Comparison of ENCODE assay signal across 25 cellular contexts in the genomic region with DNA sequence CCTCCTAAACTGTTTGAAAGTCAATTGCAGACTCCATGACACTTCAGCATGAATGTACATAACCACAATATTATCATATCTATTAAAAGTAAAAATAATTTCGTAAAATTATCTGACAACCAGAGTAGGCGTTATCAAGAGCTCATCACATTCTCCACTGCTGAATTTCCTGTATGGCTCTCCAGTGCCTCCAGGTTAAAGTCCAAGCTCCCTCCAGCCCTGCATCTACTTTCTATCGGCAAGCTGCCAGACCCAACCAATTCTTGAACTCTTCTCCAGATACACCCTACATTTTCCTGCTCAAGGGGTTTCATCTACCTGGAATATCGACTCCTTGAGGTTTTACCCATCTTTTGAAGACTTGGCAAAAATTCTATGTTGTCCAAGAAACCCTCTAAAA.
"Had no signal": no experiment of that assay in that cellular context is flagged by ENCODE, and none has a peak within 500 bp of the region (broad histone marks: within the 10 kb centered on the region; RNA-seq: fewer than 3 reads in every experiment).

No MANE protein-coding gene starts in this region.

- H3K4me3 Mint-ChIP-seq: activated CD8-positive, alpha-beta T cell treated with anti-CD3 and anti-CD28 coated beads for 36 hours; activated T-cell treated with anti-CD3 and anti-CD28 coated beads, Interleukin-2, amount 50 U/mL, for 72 hours; brain; central memory CD8-positive, alpha-beta T cell had no signal

- DNase-seq: activated CD4-positive, CD25-positive, alpha-beta regulatory T cell; activated CD8-positive, alpha-beta memory T cell treated with anti-CD3 and anti-CD28 coated beads, Interleukin-2, amount 50 U/mL, for 4 hours; activated CD8-positive, alpha-beta T cell treated with anti-CD3 and anti-CD28 coated beads for 36 hours; activated naive CD4-positive, alpha-beta T cell treated with anti-CD3 and anti-CD28 coated beads, Interleukin-2, amount 50 U/mL, for 16 hours; activated T-cell treated with anti-CD3 and anti-CD28 coated beads, Interleukin-2, amount 50 U/mL, for 72 hours; amniotic stem cell; MG63; MV-4-11; NCI-H1092 treated with DMSO at 0.1 percent for 48 hours; NCI-H1417 treated with DMSO at 0.1 percent for 48 hours; NCI-H1694; NCI-H2029; NCI-H2107; NCI-H345; NCI-H510A; NCI-H526 treated with DMSO at 0.1 percent for 48 hours; Peyer's patch; SHP77 treated with DMSO at 0.1 percent for 48 hours; T-helper 2 cell; T1000 had no signal

- H3K27ac Mint-ChIP-seq: activated CD8-positive, alpha-beta T cell treated with anti-CD3 and anti-CD28 coated beads for 36 hours; activated T-cell treated with anti-CD3 and anti-CD28 coated beads, Interleukin-2, amount 50 U/mL, for 72 hours; brain had no signal

- H3K4me3 ChIP-seq: MG63, Peyer's patch had no signal

- H3K36me3 Mint-ChIP-seq: brain had no signal

- H3K36me3 ChIP-seq: MG63, Peyer's patch had no signal

- H3K9me3 ChIP-seq: MG63, Peyer's patch had no signal

- H3K27ac ChIP-seq: KMS-11, Peyer's patch, VCaP had no signal

- ATAC-seq: activated CD8-positive, alpha-beta T cell treated with anti-CD3 and anti-CD28 coated beads for 36 hours; activated T-cell treated with anti-CD3 and anti-CD28 coated beads, Interleukin-2, amount 50 U/mL, for 72 hours had no signal

- FAIRE-seq: astrocyte had no signal

- H3K9me3 Mint-ChIP-seq: activated CD8-positive, alpha-beta T cell treated with anti-CD3 and anti-CD28 coated beads for 36 hours; activated T-cell treated with anti-CD3 and anti-CD28 coated beads, Interleukin-2, amount 50 U/mL, for 72 hours; brain; central memory CD8-positive, alpha-beta T cell had no signal

- H3K27me3 ChIP-seq: MG63, Peyer's patch had no signal

- H3K9ac ChIP-seq: KMS-11 had no signal

- H3K4me2 ChIP-seq: KMS-11 had no signal

- H3K4me1 Mint-ChIP-seq: brain; central memory CD8-positive, alpha-beta T cell had no signal

- H3K4me1 ChIP-seq: Peyer's patch had no signal
